In genomic region chr5:54895816-54896341, GRCh38 we compare ENCODE assay signal across 8 cellular contexts.
A peak's percentile ranks its signal among the peaks of the same experiment; 100 is the strongest.
DNase-seq lines count a peak whose midpoint lies in the region; ATAC-seq lines count a peak whose summit lies in the region.

No MANE protein-coding gene starts in this region.

- no peaks in the 10 kb centered on the region for H3K9me3 Mint-ChIP-seq in naive thymus-derived CD4-positive, alpha-beta T cell

- peaks cover 17 to 81% (median 27%) of the 10 kb centered on the region in 5 donors for H3K27me3 Mint-ChIP-seq in naive thymus-derived CD4-positive, alpha-beta T cell

- intact Hi-C loops in naive thymus-derived CD4-positive, alpha-beta T cell (cut with micrococcal nuclease) = loop anchor here in 1 of 2 donors (2.0 kb wide), 1 partner anchor 379 kb away; the partner anchor contains the start of gene SNX18

- no peaks in the 10 kb centered on the region for H3K9me3 ChIP-seq in naive thymus-derived CD4-positive, alpha-beta T cell (ENCODE audit: control insufficient read depth in 2 of 3, low read length in 3 of 3)

- peak; percentile 57 for ATAC-seq in naive thymus-derived CD4-positive, alpha-beta T cell
- ATAC-seq in HG03108 (IDR thresholded peaks at IDR 0.05; ENCODE audit: unreplicated experiment) (no peak), HG03045 (IDR thresholded peaks at IDR 0.05; ENCODE audit: unreplicated experiment) (no peak), GM21737 (IDR thresholded peaks at IDR 0.05; ENCODE audit: unreplicated experiment) (no peak)

- peak overlapping the region in 4 of 9 donors; percentile 2 to 52 (median 38) for H3K27ac Mint-ChIP-seq in naive thymus-derived CD4-positive, alpha-beta T cell

- CTCF ChIA-PET in naive thymus-derived CD4-positive, alpha-beta T cell (lab: Charles Lee) = interaction anchor here (0.9 to 2.8 kb wide), 5 partner anchors 10 to 264 kb away, joined by 3 to 10 read pairs (median 6); partner anchors contain the start of gene GPX8

- DNase-seq in AG20443 (ENCODE audit: low spot score) (peak; percentile 62), GM03348 (ENCODE audit: low spot score) (peak; percentile 72), NCI-H774 (lab: John Stamatoyannopoulos, UW) (peak; percentile 36), dermis microvascular lymphatic vessel endothelial cell (ENCODE audit: low read depth in 2 of 2) (peak; percentile 67 to 81)
- DNase-seq in naive thymus-derived CD4-positive, alpha-beta T cell = no peak

- H3K4me3 Mint-ChIP-seq in naive thymus-derived CD4-positive, alpha-beta T cell = peak overlapping the region in 8 of 10 donors; percentile 20 to 77 (median 66)

- H3K4me1 ChIP-seq in naive thymus-derived CD4-positive, alpha-beta T cell (ENCODE audit: control insufficient read depth in 2 of 2, insufficient read depth in 2 of 2, low read length in 2 of 2) = no peaks in the 10 kb centered on the region

- no peaks in the 10 kb centered on the region for H3K36me3 Mint-ChIP-seq in naive thymus-derived CD4-positive, alpha-beta T cell

- no peaks in the 10 kb centered on the region for H3K27me3 ChIP-seq in naive thymus-derived CD4-positive, alpha-beta T cell (ENCODE audit: control insufficient read depth in 2 of 2, insufficient read depth in 2 of 2, low read length in 2 of 2)

- POLR2A ChIA-PET in naive thymus-derived CD4-positive, alpha-beta T cell (lab: Charles Lee) = no interaction called here

- H3K4me3 ChIP-seq in naive thymus-derived CD4-positive, alpha-beta T cell (ENCODE audit: low read length) = no peak overlapping the region

- H3K36me3 ChIP-seq in naive thymus-derived CD4-positive, alpha-beta T cell (ENCODE audit: control insufficient read depth in 2 of 3, insufficient read depth in 3 of 3, low read length in 3 of 3) = no peaks in the 10 kb centered on the region

- H3K4me1 Mint-ChIP-seq in naive thymus-derived CD4-positive, alpha-beta T cell = peaks cover 1 to 6% (median 5%) of the 10 kb centered on the region in 7 donors

- no peak overlapping the region for H3K27ac ChIP-seq in naive thymus-derived CD4-positive, alpha-beta T cell (ENCODE audit: low read depth, low read length)

Comparison
In these comparisons a context has a peak if more than half of its experiments do, and no peak if none do; other contexts are left out.
1. DNase-seq: peak in AG20443 (single experiment), GM03348 (single experiment), NCI-H774 (single experiment) and dermis microvascular lymphatic vessel endothelial cell (2 of 2); none in naive thymus-derived CD4-positive, alpha-beta T cell (0 of 9).